ENCODE assay signal across 28 cellular contexts in genomic region chr12:34304546-34304945, GRCh38.
"Had no signal": no experiment of that assay in that cellular context is flagged by ENCODE, and none has a peak within 500 bp of the region (broad histone marks: within the 10 kb centered on the region; RNA-seq: fewer than 3 reads in every experiment).

No MANE protein-coding gene starts in this region.

- H3K4me3 Mint-ChIP-seq: stimulated activated effector memory CD8-positive, alpha-beta T cell treated with anti-CD3 and anti-CD28 coated beads, Interleukin-12 subunit alpha, Interleukin-12 subunit beta, amount 100 ng/mL, for 72 hours; stimulated activated memory B cell treated with anti-CD40 and anti-IgM and Interleukin-4, amounts not matched to agents 10 μg/mL and 1 μg/mL and 100 μg/mL, for 72 hours; stimulated activated naive B cell treated with anti-CD40 and anti-IgM and Interleukin-4, amounts not matched to agents 10 μg/mL and 1 μg/mL and 100 μg/mL, for 72 hours; stimulated activated naive CD8-positive, alpha-beta T cell treated with anti-CD3 and anti-CD28 coated beads, Interleukin-15, amount 100 ng/mL, for 72 hours; stimulated activated naive CD8-positive, alpha-beta T cell treated with anti-CD3 and anti-CD28 coated beads, Interleukin-15, Interleukin-2, amounts not matched to agents 100 ng/mL and 50 ng/mL, for 24 hours; type B pancreatic cell had no signal

- H3K36me3 Mint-ChIP-seq: stimulated activated effector memory CD8-positive, alpha-beta T cell treated with anti-CD3 and anti-CD28 coated beads, Interleukin-12 subunit alpha, Interleukin-12 subunit beta, amount 100 ng/mL, for 72 hours; stimulated activated memory B cell treated with anti-CD40 and anti-IgM and Interleukin-4, amounts not matched to agents 10 μg/mL and 1 μg/mL and 100 μg/mL, for 72 hours; type B pancreatic cell had no signal

- H3K4me1 Mint-ChIP-seq: stimulated activated effector memory CD8-positive, alpha-beta T cell treated with anti-CD3 and anti-CD28 coated beads, Interleukin-12 subunit alpha, Interleukin-12 subunit beta, amount 100 ng/mL, for 72 hours; stimulated activated memory B cell treated with anti-CD40 and anti-IgM and Interleukin-4, amounts not matched to agents 10 μg/mL and 1 μg/mL and 100 μg/mL, for 72 hours; stimulated activated naive B cell treated with anti-CD40 and anti-IgM and Interleukin-4, amounts not matched to agents 10 μg/mL and 1 μg/mL and 100 μg/mL, for 72 hours; stimulated activated naive CD8-positive, alpha-beta T cell treated with anti-CD3 and anti-CD28 coated beads, Interleukin-15, amount 100 ng/mL, for 72 hours had no signal

- H3K9me3 ChIP-seq: testis, thoracic aorta, thyroid gland, upper lobe of right lung, vagina had no signal

- H3K4me3 ChIP-seq: stomach, suprapubic skin, testis, thoracic aorta, thyroid gland, tibial artery, tibial nerve, transverse colon, upper lobe of left lung, upper lobe of right lung, uterus, vagina had no signal

- H3K27ac ChIP-seq: stomach, suprapubic skin, testis, thoracic aorta, thyroid gland, tibial artery, tibial nerve, transverse colon, upper lobe of left lung, upper lobe of right lung, uterus, vagina had no signal

- H3K27me3 ChIP-seq: stomach, suprapubic skin, testis, thyroid gland, tibial nerve, transverse colon, upper lobe of left lung, upper lobe of right lung, uterus, vagina had no signal

- H3K27ac Mint-ChIP-seq: stimulated activated effector memory CD8-positive, alpha-beta T cell treated with anti-CD3 and anti-CD28 coated beads, Interleukin-12 subunit alpha, Interleukin-12 subunit beta, amount 100 ng/mL, for 72 hours; stimulated activated memory B cell treated with anti-CD40 and anti-IgM and Interleukin-4, amounts not matched to agents 10 μg/mL and 1 μg/mL and 100 μg/mL, for 72 hours; stimulated activated naive B cell treated with anti-CD40 and anti-IgM and Interleukin-4, amounts not matched to agents 10 μg/mL and 1 μg/mL and 100 μg/mL, for 72 hours; stimulated activated naive CD8-positive, alpha-beta T cell treated with anti-CD3 and anti-CD28 coated beads, Interleukin-15, amount 100 ng/mL, for 72 hours; stimulated activated naive CD8-positive, alpha-beta T cell treated with anti-CD3 and anti-CD28 coated beads, Interleukin-15, Interleukin-2, amounts not matched to agents 100 ng/mL and 50 ng/mL, for 24 hours; type B pancreatic cell had no signal

- H3K27me3 Mint-ChIP-seq: stimulated activated memory B cell treated with anti-CD40 and anti-IgM and Interleukin-4, amounts not matched to agents 10 μg/mL and 1 μg/mL and 100 μg/mL, for 72 hours; stimulated activated naive B cell treated with anti-CD40 and anti-IgM and Interleukin-4, amounts not matched to agents 10 μg/mL and 1 μg/mL and 100 μg/mL, for 72 hours; stimulated activated naive CD8-positive, alpha-beta T cell treated with anti-CD3 and anti-CD28 coated beads, Interleukin-15, amount 100 ng/mL, for 72 hours; stimulated activated naive CD8-positive, alpha-beta T cell treated with anti-CD3 and anti-CD28 coated beads, Interleukin-15, Interleukin-2, amounts not matched to agents 100 ng/mL and 50 ng/mL, for 24 hours; type B pancreatic cell had no signal

- DNase-seq: stimulated activated CD4-positive, alpha-beta T cell treated with anti-CD3 and anti-CD28 coated beads, Interleukin-2, amount 100 ng/mL, for 48 hours; stimulated activated CD4-positive, alpha-beta T cell treated with anti-CD3 and anti-CD28 coated beads, Interleukin-4, amount 100 ng/mL, for 1 hour; stimulated activated CD4-positive, alpha-beta T cell treated with anti-CD3 and anti-CD28 coated beads, Interleukin-4, amount 100 ng/mL, for 24 hours; stimulated activated CD4-positive, alpha-beta T cell treated with anti-CD3 and anti-CD28 coated beads, Interleukin-4, amount 100 ng/mL, for 4 hours; stimulated activated CD8-positive, alpha-beta memory T cell treated with anti-CD3 and anti-CD28 coated beads, Interleukin-4, amount 100 ng/mL, for 48 hours; stimulated activated naive B cell treated with anti-CD40 and anti-IgM and Interleukin-4, amounts not matched to agents 10 μg/mL and 1 μg/mL and 100 μg/mL, for 72 hours; stimulated activated naive CD4-positive, alpha-beta T cell; stimulated activated naive CD4-positive, alpha-beta T cell treated with Interleukin-2 at 50 U/mL for 16 hours; stimulated activated naive CD8-positive, alpha-beta T cell treated with anti-CD3 and anti-CD28 coated beads, Interleukin-15, amount 100 ng/mL, for 72 hours; stimulated activated naive CD8-positive, alpha-beta T cell treated with anti-CD3 and anti-CD28 coated beads, Interleukin-15, Interleukin-2, amounts not matched to agents 100 U/mL and 50 U/mL, for 24 hours; stomach; substantia nigra; testis; thyroid gland; tibial artery; transverse colon; trophoblast cell; upper lobe of right lung; uterus had no signal

- H3K36me3 ChIP-seq: stomach, suprapubic skin, thoracic aorta, thyroid gland, tibial artery, tibial nerve, transverse colon, upper lobe of left lung, upper lobe of right lung, uterus, vagina had no signal

- ATAC-seq: stimulated activated effector memory CD8-positive, alpha-beta T cell treated with anti-CD3 and anti-CD28 coated beads, Interleukin-12 subunit alpha, Interleukin-12 subunit beta, amount 100 ng/mL, for 72 hours; stimulated activated memory B cell treated with anti-CD40 and anti-IgM and Interleukin-4, amounts not matched to agents 10 μg/mL and 1 μg/mL and 100 μg/mL, for 72 hours; stimulated activated naive B cell treated with anti-CD40 and anti-IgM and Interleukin-4, amounts not matched to agents 10 μg/mL and 1 μg/mL and 100 μg/mL, for 72 hours; stimulated activated naive CD8-positive, alpha-beta T cell treated with anti-CD3 and anti-CD28 coated beads, Interleukin-15, amount 100 ng/mL, for 72 hours; stimulated activated naive CD8-positive, alpha-beta T cell treated with anti-CD3 and anti-CD28 coated beads, Interleukin-15, Interleukin-2, amounts not matched to agents 100 U/mL and 50 U/mL, for 24 hours; upper lobe of right lung had no signal

- H3K4me1 ChIP-seq: stomach, suprapubic skin, testis, thyroid gland, tibial artery, tibial nerve, transverse colon, upper lobe of left lung, upper lobe of right lung, uterus, vagina had no signal
